Comparison of ENCODE assay signal across 12 cellular contexts in the genomic region with DNA sequence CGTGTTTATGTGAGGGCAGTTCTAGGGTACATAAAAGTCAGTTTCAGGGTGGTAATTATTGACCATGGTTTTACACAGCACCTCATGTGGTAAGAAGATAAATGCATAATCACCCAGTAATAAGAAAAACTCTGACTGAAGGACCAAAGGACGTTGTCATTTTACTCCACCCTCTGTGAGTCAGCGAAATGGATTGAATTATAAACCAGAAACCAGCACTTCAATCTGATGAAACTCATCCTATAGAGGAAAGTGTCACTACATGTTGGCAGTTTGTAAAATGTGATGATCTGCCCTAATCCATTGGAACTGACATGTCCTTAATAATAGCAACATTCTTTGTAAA.
DNase-seq lines count a peak whose midpoint lies in the region; ATAC-seq and TF ChIP-seq lines count a peak whose summit lies in the region.
"Had no signal": no experiment of that assay in that cellular context is flagged by ENCODE, and none has a peak within 500 bp of the region (broad histone marks: within the 10 kb centered on the region; RNA-seq: fewer than 3 reads in every experiment).

No MANE protein-coding gene starts in this region.

- no TSS peak for BruUV-seq in MCF 10A (replicated peaks; lab: Mats Ljungman, UMichigan)

- no peak overlapping the region for H3K4me3 Mint-ChIP-seq in MCF 10A (ENCODE audit: unreplicated experiment)

- no peak for TF ChIP-seq POLR2A in breast epithelium (IDR thresholded peaks at IDR 0.05)

- H3K4me1 ChIP-seq in breast epithelium = no peaks in the 10 kb centered on the region
- H3K4me1 ChIP-seq in lower lobe of right lung = no peaks in the 10 kb centered on the region
- peaks cover 11% of the 10 kb centered on the region; the same call in 1 of the 2 replicates for H3K4me1 ChIP-seq in SJCRH30

- ATAC-seq in lower lobe of right lung (no peak), GM21447 (IDR thresholded peaks at IDR 0.05; ENCODE audit: unreplicated experiment) (no peak)

- CTCF ChIA-PET in MCF 10A (lab: Yijun Ruan, JAX) = interaction anchor here (0.6 to 1.2 kb wide), 3 partner anchors 23 to 128 kb away, joined by 3 to 4 read pairs (median 3); no protein-coding TSS in a partner anchor

- no peaks in the 10 kb centered on the region for H3K36me3 ChIP-seq in breast epithelium
- no peaks in the 10 kb centered on the region for H3K36me3 ChIP-seq in lower lobe of right lung
- H3K36me3 ChIP-seq in SJCRH30 = no peaks in the 10 kb centered on the region

- H3K27ac ChIP-seq in breast epithelium (peak overlapping the region in 1 of 2 donors; percentile 46), lower lobe of right lung (no peak overlapping the region), SJCRH30 (no peak overlapping the region)

- POLR2A ChIA-PET in MCF 10A (lab: Yijun Ruan, JAX) = interaction anchor here (0.7 to 4.5 kb wide), 17 partner anchors 15 to 410 kb away, joined by 3 to 30 read pairs (median 4); a partner anchor contains a TSS

- intact Hi-C loops in MCF 10A (cut with micrococcal nuclease) (no loop called here), breast epithelium (cut with DNase I; ENCODE audit: low total_unique reads) (no loop called here), lower lobe of right lung (cut with DNase I) (no loop called here)

- DNase-seq in MCF 10A (ENCODE audit: unreplicated experiment) (peak; percentile 76), breast epithelium (ENCODE audit: low spot score in 2 of 2) (no peak), astrocyte of the spinal cord (ENCODE audit: low read depth, low spot score) (peak; percentile 41), kidney tubule cell (ENCODE audit: low spot score) (peak; percentile 71), lower lobe of right lung (no peak), SJCRH30 (no peak), ureter (ENCODE audit: low spot score) (no peak)
- DNase-seq: 8988T; activated CD4-positive, alpha-beta T cell treated with anti-CD3 and anti-CD28 coated beads for 48 hours; activated gamma-delta T cell; head of caudate nucleus had no signal

- H3K27ac Mint-ChIP-seq in MCF 10A (ENCODE audit: low read depth, unreplicated experiment) = peak overlapping the region; percentile 90

- TF ChIP-seq CTCF in MCF 10A (IDR thresholded peaks at IDR 0.05; ENCODE audit: unreplicated experiment) = no peak
- TF ChIP-seq CTCF in breast epithelium (IDR thresholded peaks at IDR 0.05) = no peak
- TF ChIP-seq CTCF in astrocyte of the spinal cord (IDR thresholded peaks at IDR 0.05; ENCODE audit: low read depth, low read length) = no peak
- TF ChIP-seq CTCF in lower lobe of right lung (IDR thresholded peaks at IDR 0.05) = no peak

- H3K4me1 Mint-ChIP-seq in MCF 10A (ENCODE audit: insufficient read depth, unreplicated experiment) = peaks cover 15% of the 10 kb centered on the region

- no peaks in the 10 kb centered on the region for H3K9me3 ChIP-seq in breast epithelium
- no peaks in the 10 kb centered on the region for H3K9me3 ChIP-seq in lower lobe of right lung
- no peaks in the 10 kb centered on the region for H3K9me3 ChIP-seq in SJCRH30 (replicated peaks)

- peaks cover 5% of the 10 kb centered on the region for H3K36me3 Mint-ChIP-seq in MCF 10A (ENCODE audit: insufficient read depth, unreplicated experiment)

- no peak overlapping the region for H3K4me3 ChIP-seq in breast epithelium
- no peak overlapping the region for H3K4me3 ChIP-seq in astrocyte of the spinal cord (ENCODE audit: low read depth, low read length)
- no peak overlapping the region for H3K4me3 ChIP-seq in lower lobe of right lung
- no peak overlapping the region for H3K4me3 ChIP-seq in SJCRH30

- H3K27me3 ChIP-seq in breast epithelium (no peaks in the 10 kb centered on the region), lower lobe of right lung (ENCODE audit: low read depth) (no peaks in the 10 kb centered on the region), SJCRH30 (no peaks in the 10 kb centered on the region)

- no peaks in the 10 kb centered on the region for H3K9me3 Mint-ChIP-seq in MCF 10A (ENCODE audit: unreplicated experiment)

- in situ Hi-C loops in astrocyte of the spinal cord (cut with HindIII; ENCODE audit: low sequenced_read_pairs) = no loop called here

- H3K27me3 Mint-ChIP-seq in MCF 10A (ENCODE audit: insufficient read depth, unreplicated experiment) = no peaks in the 10 kb centered on the region

Comparison
In these comparisons a context has a peak if more than half of its experiments do, and no peak if none do; other contexts are left out.
1. DNase-seq: peak in MCF 10A (single experiment), astrocyte of the spinal cord (single experiment) and kidney tubule cell (single experiment); none in breast epithelium (0 of 2), lower lobe of right lung (single experiment), SJCRH30 (0 of 2) and ureter (single experiment).